14 cellular contexts compared by ENCODE assay signal in genomic region chr21:26506951-26507350, GRCh38.
A peak's percentile ranks its signal among the peaks of the same experiment; 100 is the strongest.
DNase-seq lines count a peak whose midpoint lies in the region; ATAC-seq and TF ChIP-seq lines count a peak whose summit lies in the region.
"Had no signal": no experiment of that assay in that cellular context is flagged by ENCODE, and none has a peak within 500 bp of the region (broad histone marks: within the 10 kb centered on the region; RNA-seq: fewer than 3 reads in every experiment).

No MANE protein-coding gene starts in this region.

- in situ Hi-C loops in Caki2 (cut with HindIII; ENCODE audit: low pct_unique_long_range_greater_than_20kb, low sequenced_read_pairs), result no loop called here

- DNase-seq in Caki2 (ENCODE audit: low read depth) (peak; percentile 22), NCI-H1694 treated with DMSO at 0.1 percent for 48 hours (lab: John Stamatoyannopoulos, UW) (peak; percentile 91), choroid plexus epithelial cell (ENCODE audit: low read depth) (peak; percentile 61), kidney tubule cell (ENCODE audit: low spot score) (peak; percentile 17), NCI-H2081 (lab: John Stamatoyannopoulos, UW) (no peak), HFFc6 (no peak)
- DNase-seq in activated CD8-positive, alpha-beta memory T cell treated with anti-CD3 and anti-CD28 coated beads, Interleukin-2, amount 10 ng/mL, durations not matched to agents 7 days and 5 days, result no peak
- DNase-seq: C1 segment of cervical spinal cord; mesendoderm; NCI-H510A; stimulated activated naive CD4-positive, alpha-beta T cell had no signal

- CTCF ChIA-PET in activated CD8-positive, alpha-beta memory T cell treated with anti-CD3 and anti-CD28 coated beads, Interleukin-2, amount 10 ng/mL, durations not matched to agents 7 days and 5 days (lab: Charles Lee), result no interaction called here

- no peak for ATAC-seq in GM19455 (IDR thresholded peaks at IDR 0.05; ENCODE audit: unreplicated experiment)
- no peak for ATAC-seq in activated CD8-positive, alpha-beta memory T cell treated with anti-CD3 and anti-CD28 coated beads, Interleukin-2, amount 10 ng/mL, durations not matched to agents 7 days and 5 days

- no peaks in the 10 kb centered on the region for H3K9me3 Mint-ChIP-seq in activated CD8-positive, alpha-beta memory T cell treated with anti-CD3 and anti-CD28 coated beads, Interleukin-2, amount 10 ng/mL, durations not matched to agents 7 days and 5 days (ENCODE audit: low read depth)
- peaks cover 4% of the 10 kb centered on the region for H3K9me3 Mint-ChIP-seq in HFFc6

- no peaks in the 10 kb centered on the region for H3K27me3 Mint-ChIP-seq in activated CD8-positive, alpha-beta memory T cell treated with anti-CD3 and anti-CD28 coated beads, Interleukin-2, amount 10 ng/mL, durations not matched to agents 7 days and 5 days
- H3K27me3 Mint-ChIP-seq in HFFc6 (ENCODE audit: insufficient read depth), result no peaks in the 10 kb centered on the region

- TF ChIP-seq CTCF in choroid plexus epithelial cell (conservative IDR thresholded peaks at IDR 0.05; ENCODE audit: low read depth, low read length) (no peak), HFFc6 (IDR thresholded peaks at IDR 0.05) (no peak)

- H3K4me3 Mint-ChIP-seq in activated CD8-positive, alpha-beta memory T cell treated with anti-CD3 and anti-CD28 coated beads, Interleukin-2, amount 10 ng/mL, durations not matched to agents 7 days and 5 days, result no peak overlapping the region
- H3K4me3 Mint-ChIP-seq in HFFc6, result no peak overlapping the region

- H3K27ac Mint-ChIP-seq in activated CD8-positive, alpha-beta memory T cell treated with anti-CD3 and anti-CD28 coated beads, Interleukin-2, amount 10 ng/mL, durations not matched to agents 7 days and 5 days, result no peak overlapping the region
- no peak overlapping the region for H3K27ac Mint-ChIP-seq in HFFc6
- H3K27ac Mint-ChIP-seq: activated naive CD4-positive, alpha-beta T cell treated with anti-CD3 and anti-CD28 coated beads, Interleukin-2, amount 50 U/mL, for 72 hours had no signal

- no peak overlapping the region for H3K4me3 ChIP-seq in choroid plexus epithelial cell (ENCODE audit: low read depth, low read length)
- H3K4me3 ChIP-seq: prostate gland had no signal

- no peaks in the 10 kb centered on the region for H3K36me3 Mint-ChIP-seq in activated CD8-positive, alpha-beta memory T cell treated with anti-CD3 and anti-CD28 coated beads, Interleukin-2, amount 10 ng/mL, durations not matched to agents 7 days and 5 days
- H3K36me3 Mint-ChIP-seq in HFFc6 (ENCODE audit: low read depth), result no peaks in the 10 kb centered on the region
- H3K36me3 Mint-ChIP-seq: activated naive CD4-positive, alpha-beta T cell treated with anti-CD3 and anti-CD28 coated beads, Interleukin-2, amount 50 U/mL, for 72 hours had no signal

- H3K4me1 Mint-ChIP-seq in activated CD8-positive, alpha-beta memory T cell treated with anti-CD3 and anti-CD28 coated beads, Interleukin-2, amount 10 ng/mL, durations not matched to agents 7 days and 5 days, result no peaks in the 10 kb centered on the region
- H3K4me1 Mint-ChIP-seq in HFFc6 (ENCODE audit: low read depth), result no peaks in the 10 kb centered on the region

Comparison
In these comparisons a context has a peak if more than half of its experiments do, and no peak if none do; other contexts are left out.
1. DNase-seq: peak in Caki2 (single experiment), NCI-H1694 treated with DMSO at 0.1 percent for 48 hours (single experiment), choroid plexus epithelial cell (single experiment) and kidney tubule cell (single experiment); none in activated CD8-positive, alpha-beta memory T cell treated with anti-CD3 and anti-CD28 coated beads, Interleukin-2, amount 10 ng/mL, durations not matched to agents 7 days and 5 days (single experiment), NCI-H2081 (0 of 2) and HFFc6 (single experiment).